In genomic region chr14:31926123-31926522, GRCh38 we compare ENCODE assay signal across 8 cellular contexts.
A peak's percentile ranks its signal among the peaks of the same experiment; 100 is the strongest.
DNase-seq lines count a peak whose midpoint lies in the region; ATAC-seq and TF ChIP-seq lines count a peak whose summit lies in the region.

No MANE protein-coding gene starts in this region.

- ATAC-seq in heart left ventricle (no peak), right lobe of liver (peak; percentile 61 to 85 (median 76))

- 74 to 83% (median 78%) methylated on average over 1 of the region's 1 CpG for WGBS in heart left ventricle, 4 donors
- 27% methylated on average over 1 of the region's 1 CpG for WGBS in right lobe of liver (ENCODE audit: insufficient coverage, low coverage, low lambda C conversion rate, missing lambda C conversion rate)

- H3K4me3 Mint-ChIP-seq in brain = no peak overlapping the region
- no peak overlapping the region for H3K4me3 Mint-ChIP-seq in activated T-helper 1 cell treated with anti-CD3 and anti-CD28 coated beads, Interleukin-12 subunit alpha, Interleukin-12 subunit beta, Interleukin-2, Interleukin-4 antibody, amounts not matched to agents 30 ng/mL and 10 ng/mL and 1 ng/mL, durations not matched to agents 14 hours and 24 hours and 36 hours

- no peak overlapping the region for H3K4me3 ChIP-seq in heart left ventricle
- H3K4me3 ChIP-seq in right lobe of liver = no peak overlapping the region

- peak overlapping the region; percentile 6 to 91 (median 80) for H3K27ac ChIP-seq in heart left ventricle
- H3K27ac ChIP-seq in right lobe of liver = no peak overlapping the region

- no peaks in the 10 kb centered on the region for H3K27me3 ChIP-seq in heart left ventricle
- H3K27me3 ChIP-seq in right lobe of liver = no peaks in the 10 kb centered on the region

- intact Hi-C loops in heart left ventricle (cut with DNase I) = loop anchor here in 5 of 10 donors (2.0 to 10.0 kb wide), 10 partner anchors 49 to 636 kb away; partner anchors contain the start of genes ARHGAP5 (in 3 of the 5), NUBPL (in 2 of the 5), RNU6-7 (in 1 of the 5) and RNU6-8 (in 1 of the 5)
- intact Hi-C loops in cardiac septum (cut with DNase I) = no loop called here
- intact Hi-C loops in right lobe of liver (cut with DNase I) = no loop called here
- intact Hi-C loops in activated T-helper 1 cell treated with anti-CD3 and anti-CD28 coated beads, Interleukin-12 subunit alpha, Interleukin-12 subunit beta, Interleukin-2, Interleukin-4 antibody, amounts not matched to agents 30 ng/mL and 10 ng/mL and 1 ng/mL, durations not matched to agents 14 hours and 24 hours and 36 hours (cut with micrococcal nuclease) = loop anchor here (1.0 to 2.0 kb wide), 4 partner anchors 147 to 543 kb away; partner anchors contain the start of genes RNU6-7 and RNU6-8

- H3K27ac Mint-ChIP-seq in brain = no peak overlapping the region
- H3K27ac Mint-ChIP-seq in activated T-helper 1 cell treated with anti-CD3 and anti-CD28 coated beads, Interleukin-12 subunit alpha, Interleukin-12 subunit beta, Interleukin-2, Interleukin-4 antibody, amounts not matched to agents 30 ng/mL and 10 ng/mL and 1 ng/mL, durations not matched to agents 14 hours and 24 hours and 36 hours = no peak overlapping the region

- no peaks in the 10 kb centered on the region for H3K36me3 Mint-ChIP-seq in brain
- H3K36me3 Mint-ChIP-seq in activated T-helper 1 cell treated with anti-CD3 and anti-CD28 coated beads, Interleukin-12 subunit alpha, Interleukin-12 subunit beta, Interleukin-2, Interleukin-4 antibody, amounts not matched to agents 30 ng/mL and 10 ng/mL and 1 ng/mL, durations not matched to agents 14 hours and 24 hours and 36 hours (ENCODE audit: low read depth) = no peaks in the 10 kb centered on the region

- peaks cover 42% of the 10 kb centered on the region for H3K4me1 Mint-ChIP-seq in brain
- peaks cover 10% of the 10 kb centered on the region for H3K4me1 Mint-ChIP-seq in activated T-helper 1 cell treated with anti-CD3 and anti-CD28 coated beads, Interleukin-12 subunit alpha, Interleukin-12 subunit beta, Interleukin-2, Interleukin-4 antibody, amounts not matched to agents 30 ng/mL and 10 ng/mL and 1 ng/mL, durations not matched to agents 14 hours and 24 hours and 36 hours (ENCODE audit: low read depth)

- TF ChIP-seq POLR2A in heart left ventricle (IDR thresholded peaks at IDR 0.05) = no peak
- TF ChIP-seq POLR2A in right lobe of liver (IDR thresholded peaks at IDR 0.05) = no peak

- no peak for DNase-seq in heart left ventricle
- DNase-seq in cardiac septum (ENCODE audit: low spot score) = no peak
- peak; percentile 58 for DNase-seq in HEK293T (ENCODE audit: extremely low spot score)
- peak; percentile 30 for DNase-seq in NCI-H524 treated with DMSO at 0.1 percent for 48 hours (lab: John Stamatoyannopoulos, UW)
- no peak for DNase-seq in right lobe of liver
- no peak for DNase-seq in cortex of kidney (lab: John Stamatoyannopoulos, UW)
- no peak for DNase-seq in activated T-helper 1 cell treated with anti-CD3 and anti-CD28 coated beads, Interleukin-12 subunit alpha, Interleukin-12 subunit beta, Interleukin-2, Interleukin-4 antibody, amounts not matched to agents 30 ng/mL and 10 ng/mL and 1 ng/mL, durations not matched to agents 14 hours and 24 hours and 36 hours (ENCODE audit: low spot score)

- no peaks in the 10 kb centered on the region for H3K9me3 ChIP-seq in heart left ventricle
- no peaks in the 10 kb centered on the region for H3K9me3 ChIP-seq in right lobe of liver

- H3K36me3 ChIP-seq in heart left ventricle (no peaks in the 10 kb centered on the region), right lobe of liver (no peaks in the 10 kb centered on the region)

- H3K4me1 ChIP-seq in heart left ventricle (peaks cover 6 to 42% (median 25%) of the 10 kb centered on the region in 12 donors), right lobe of liver (no peaks in the 10 kb centered on the region)

- TF ChIP-seq CTCF in heart left ventricle (IDR thresholded peaks at IDR 0.05) (peak; percentile 28 to 61 (median 44)), brain (conservative IDR thresholded peaks at IDR 0.05) (peak; percentile 53 to 63), right lobe of liver (IDR thresholded peaks at IDR 0.05) (peak; percentile 49 to 72 (median 60))

- H3K27me3 Mint-ChIP-seq in brain = no peaks in the 10 kb centered on the region
- H3K27me3 Mint-ChIP-seq in activated T-helper 1 cell treated with anti-CD3 and anti-CD28 coated beads, Interleukin-12 subunit alpha, Interleukin-12 subunit beta, Interleukin-2, Interleukin-4 antibody, amounts not matched to agents 30 ng/mL and 10 ng/mL and 1 ng/mL, durations not matched to agents 14 hours and 24 hours and 36 hours (ENCODE audit: insufficient read depth) = peaks cover 2% of the 10 kb centered on the region

- POLR2A ChIA-PET in HEK293T (lab: Yijun Ruan, JAX) = interaction anchor here (1.2 kb wide), 1 partner anchor 40 kb away, joined by 3 read pairs; no protein-coding TSS in a partner anchor

- peaks cover 0 to 6% (median 0%) of the 10 kb centered on the region in 5 experiments for H3K9me3 Mint-ChIP-seq in brain
- H3K9me3 Mint-ChIP-seq in activated T-helper 1 cell treated with anti-CD3 and anti-CD28 coated beads, Interleukin-12 subunit alpha, Interleukin-12 subunit beta, Interleukin-2, Interleukin-4 antibody, amounts not matched to agents 30 ng/mL and 10 ng/mL and 1 ng/mL, durations not matched to agents 14 hours and 24 hours and 36 hours = no peaks in the 10 kb centered on the region

- CTCF ChIA-PET in HEK293T (lab: Yijun Ruan, JAX) = interaction anchor here (0.7 to 3.2 kb wide), 8 partner anchors 11 to 329 kb away, joined by 3 to 10 read pairs (median 6); no protein-coding TSS in a partner anchor

TF ChIP-seq in HEK293T, 16 proteins besides CTCF, POLR2A, EP300 and RAD21:
- TF ChIP-seq ZNF384 (IDR thresholded peaks at IDR 0.05) = no peak
- TF ChIP-seq FOXA1 (IDR thresholded peaks at IDR 0.05) = no peak
- no peak for TF ChIP-seq SUZ12 (IDR thresholded peaks at IDR 0.05)
- no peak for TF ChIP-seq TARDBP (IDR thresholded peaks at IDR 0.05)
- TF ChIP-seq FOXM1 (IDR thresholded peaks at IDR 0.05; ENCODE audit: borderline replicate concordance) = no peak
- TF ChIP-seq NFRKB (IDR thresholded peaks at IDR 0.05) = no peak

Comparison
In these comparisons a context has a peak if more than half of its experiments do, and no peak if none do; other contexts are left out.
1. ATAC-seq: peak in right lobe of liver (4 of 4); none in heart left ventricle (0 of 4).
2. DNase-seq: peak in HEK293T (single experiment) and NCI-H524 treated with DMSO at 0.1 percent for 48 hours (single experiment); none in heart left ventricle (0 of 5), cardiac septum (single experiment), right lobe of liver (0 of 3), cortex of kidney (single experiment) and activated T-helper 1 cell treated with anti-CD3 and anti-CD28 coated beads, Interleukin-12 subunit alpha, Interleukin-12 subunit beta, Interleukin-2, Interleukin-4 antibody, amounts not matched to agents 30 ng/mL and 10 ng/mL and 1 ng/mL, durations not matched to agents 14 hours and 24 hours and 36 hours (single experiment).
3. H3K27ac ChIP-seq: peak in heart left ventricle (12 of 12); none in right lobe of liver (0 of 3).
4. Peak in every context shown above with its lines, with median percentiles within 50 percentile points of each other: CTCF ChIP-seq.